8 cellular contexts compared by ENCODE assay signal in genomic region chr19:55516878-55517620, GRCh38. TPM values are rescaled to one million over a fixed set of nuclear protein-coding genes. Genes with fewer than 3 reads are reported as not detected.
DNase-seq lines count a peak whose midpoint lies in the region; ATAC-seq and TF ChIP-seq lines count a peak whose summit lies in the region.

No MANE protein-coding gene starts in this region.

- H3K9me3 ChIP-seq in BLaER1 treated with 17β-estradiol and CSF1 and Interleukin-3, amounts not matched to agents 10 nM and 100 nM (replicated peaks in 1 of 11) = no peaks in the 10 kb centered on the region
- H3K9me3 ChIP-seq in left lung = no peaks in the 10 kb centered on the region

- DNase-seq in NCI-H526 (lab: John Stamatoyannopoulos, UW) (peak; percentile 75 to 97), dedifferentiated amniotic fluid mesenchymal stem cell (ENCODE audit: extremely low spot score) (peak; percentile 91), left lung (peak; percentile 94 to 97)
- DNase-seq in activated CD4-positive, alpha-beta T cell treated with anti-CD3 and anti-CD28 coated beads, Interleukin-2, amount 10 ng/mL, durations not matched to agents 24 days and 14 days = peak; percentile 97
- DNase-seq in stimulated activated CD4-positive, alpha-beta T cell treated with anti-CD3 and anti-CD28 coated beads, Interleukin-2, amount 100 ng/mL, for 4 hours (ENCODE audit: low read depth) = peak; percentile 87

- peak overlapping the region; percentile 42 to 64 (median 54); a peak in 18 of 20 replicates for H3K4me3 ChIP-seq in BLaER1 treated with 17β-estradiol and CSF1 and Interleukin-3, amounts not matched to agents 10 nM and 100 nM
- peak overlapping the region; percentile 31 to 46 for H3K4me3 ChIP-seq in left lung

- peak overlapping the region; percentile 49 to 82 (median 73); a peak in 21 of 22 replicates for H3K9ac ChIP-seq in BLaER1 treated with 17β-estradiol and CSF1 and Interleukin-3, amounts not matched to agents 10 nM and 100 nM

- H3K27ac Mint-ChIP-seq in activated CD4-positive, alpha-beta T cell treated with anti-CD3 and anti-CD28 coated beads, Interleukin-2, amount 10 ng/mL, durations not matched to agents 24 days and 14 days = no peak overlapping the region

- peak overlapping the region; percentile 73 to 92 (median 86) for H3K4me2 ChIP-seq in BLaER1 treated with 17β-estradiol and CSF1 and Interleukin-3, amounts not matched to agents 10 nM and 100 nM

- H3K4me1 Mint-ChIP-seq in activated CD4-positive, alpha-beta T cell treated with anti-CD3 and anti-CD28 coated beads, Interleukin-2, amount 10 ng/mL, durations not matched to agents 24 days and 14 days = peaks cover 3% of the 10 kb centered on the region

- no peaks in the 10 kb centered on the region for H3K27me3 ChIP-seq in BLaER1 treated with 17β-estradiol and CSF1 and Interleukin-3, amounts not matched to agents 10 nM and 100 nM
- peaks cover 0 to 13% of the 10 kb centered on the region in 2 donors for H3K27me3 ChIP-seq in left lung

- intact Hi-C loops in activated CD4-positive, alpha-beta T cell treated with anti-CD3 and anti-CD28 coated beads, Interleukin-2, amount 10 ng/mL, durations not matched to agents 24 days and 14 days (cut with micrococcal nuclease) = loop anchor here (1.0 to 2.0 kb wide), 4 partner anchors 64 to 114 kb away; partner anchors contain the start of genes ZNF579 and ZNF784
- intact Hi-C loops in left lung (cut with DNase I) = loop anchor here in 1 of 2 donors (10.0 kb wide), 1 partner anchor 88 kb away; the partner anchor contains the start of genes ZNF524 and ZNF865

- peak overlapping the region; percentile 56 to 82 (median 78) for H3K27ac ChIP-seq in BLaER1 treated with 17β-estradiol and CSF1 and Interleukin-3, amounts not matched to agents 10 nM and 100 nM
- peak overlapping the region; percentile 74 to 76 for H3K27ac ChIP-seq in left lung

- H4K20me1 ChIP-seq in BLaER1 treated with 17β-estradiol and CSF1 and Interleukin-3, amounts not matched to agents 10 nM and 100 nM = no peaks in the 10 kb centered on the region

- H3K9me3 Mint-ChIP-seq in activated CD4-positive, alpha-beta T cell treated with anti-CD3 and anti-CD28 coated beads, Interleukin-2, amount 10 ng/mL, durations not matched to agents 24 days and 14 days = no peaks in the 10 kb centered on the region

- peak overlapping the region; percentile 72 for H3K4me3 Mint-ChIP-seq in activated CD4-positive, alpha-beta T cell treated with anti-CD3 and anti-CD28 coated beads, Interleukin-2, amount 10 ng/mL, durations not matched to agents 24 days and 14 days

- H3K4me1 ChIP-seq in BLaER1 treated with 17β-estradiol and CSF1 and Interleukin-3, amounts not matched to agents 10 nM and 100 nM = peaks cover 4 to 12% (median 7%) of the 10 kb centered on the region in 10 experiments; a peak in 17 of 20 replicates
- no peaks in the 10 kb centered on the region for H3K4me1 ChIP-seq in left lung

- ATAC-seq in GM19328 (IDR thresholded peaks at IDR 0.05; ENCODE audit: unreplicated experiment) (peak; percentile 96), HG03469 (IDR thresholded peaks at IDR 0.05; ENCODE audit: unreplicated experiment) (peak; percentile 94), left lung (peak; percentile 100)

- TF ChIP-seq CTCF in left lung (IDR thresholded peaks at IDR 0.05) = peak; percentile 40 to 67

- no peaks in the 10 kb centered on the region for H3K36me3 ChIP-seq in BLaER1 treated with 17β-estradiol and CSF1 and Interleukin-3, amounts not matched to agents 10 nM and 100 nM
- no peaks in the 10 kb centered on the region for H3K36me3 ChIP-seq in left lung

- H3K36me3 Mint-ChIP-seq in activated CD4-positive, alpha-beta T cell treated with anti-CD3 and anti-CD28 coated beads, Interleukin-2, amount 10 ng/mL, durations not matched to agents 24 days and 14 days (ENCODE audit: low read depth) = no peaks in the 10 kb centered on the region

- peaks cover 3% of the 10 kb centered on the region for H3K27me3 Mint-ChIP-seq in activated CD4-positive, alpha-beta T cell treated with anti-CD3 and anti-CD28 coated beads, Interleukin-2, amount 10 ng/mL, durations not matched to agents 24 days and 14 days

RNA-seq across cellular contexts. Expression of gene SBK2, which starts 19.9 kb away (rescaled TPM):
- not detected in 2 replicates for total RNA-seq in activated CD4-positive, alpha-beta T cell treated with anti-CD3 and anti-CD28 coated beads, Interleukin-2, amount 10 ng/mL, durations not matched to agents 24 days and 14 days
- not detected for total RNA-seq in left lung

RNA-seq across cellular contexts. Expression of gene SBK3, which starts 28.3 kb away (rescaled TPM):
- not detected in 2 replicates for total RNA-seq in activated CD4-positive, alpha-beta T cell treated with anti-CD3 and anti-CD28 coated beads, Interleukin-2, amount 10 ng/mL, durations not matched to agents 24 days and 14 days
- under 1 TPM; 0.26 to 0.50 TPM for total RNA-seq in left lung

RNA-seq across cellular contexts. Expression of gene SSC5D, which starts 28.8 kb away (rescaled TPM):
- total RNA-seq in activated CD4-positive, alpha-beta T cell treated with anti-CD3 and anti-CD28 coated beads, Interleukin-2, amount 10 ng/mL, durations not matched to agents 24 days and 14 days = 0.19 and 0.21 TPM in 2 replicates
- 10 to 100 TPM in 1 of 2 donors, 1 to 10 TPM in 1; 5.3 to 45.9 TPM for total RNA-seq in left lung

RNA-seq across cellular contexts. Expression of gene NAT14, which starts 32.1 kb away (rescaled TPM):
- total RNA-seq in activated CD4-positive, alpha-beta T cell treated with anti-CD3 and anti-CD28 coated beads, Interleukin-2, amount 10 ng/mL, durations not matched to agents 24 days and 14 days = 21.7 and 23.4 TPM in 2 replicates
- 10 to 100 TPM; 22.9 to 37.2 TPM for total RNA-seq in left lung

RNA-seq across cellular contexts. Expression of gene ZNF628, which starts 40.6 kb away (rescaled TPM):
- total RNA-seq in activated CD4-positive, alpha-beta T cell treated with anti-CD3 and anti-CD28 coated beads, Interleukin-2, amount 10 ng/mL, durations not matched to agents 24 days and 14 days = 8.8 and 10.0 TPM in 2 replicates
- 1 to 10 TPM; 8.7 to 9.5 TPM for total RNA-seq in left lung

Comparison
In these comparisons a context has a peak if more than half of its experiments do, and no peak if none do; other contexts are left out.
1. Peak in every context shown above with its lines: DNase-seq, ATAC-seq, H3K4me3 ChIP-seq and H3K27ac ChIP-seq.